8 cellular contexts compared by ENCODE assay signal in genomic region chr10:92688927-92689662, GRCh38. TPM values are rescaled to one million over a fixed set of nuclear protein-coding genes. Genes with fewer than 3 reads are reported as not detected.
DNase-seq lines count a peak whose midpoint lies in the region; ATAC-seq, FAIRE-seq and TF ChIP-seq lines count a peak whose summit lies in the region.

No MANE protein-coding gene starts in this region.

- peak overlapping the region; percentile 57 for H3K4me3 ChIP-seq in HUES48 (ENCODE audit: low read depth, low read length)
- H3K4me3 ChIP-seq in WERI-Rb-1 (ENCODE audit: low read depth, low read length): peak overlapping the region; percentile 68
- H3K4me3 ChIP-seq in fibroblast of villous mesenchyme (ENCODE audit: low read depth, low read length): peak overlapping the region; percentile 67

- H3K27me3 Mint-ChIP-seq in neural crest cell (ENCODE audit: low read depth): peaks cover 92% of the 10 kb centered on the region

- H3K4me1 ChIP-seq in HUES48 (ENCODE audit: control insufficient read depth, insufficient read depth, low read length): peaks cover 21% of the 10 kb centered on the region

- H3K36me3 Mint-ChIP-seq in neural crest cell (ENCODE audit: low read depth): peaks cover 6% of the 10 kb centered on the region

- no peaks in the 10 kb centered on the region for H3K9me3 ChIP-seq in HUES48 (ENCODE audit: control insufficient read depth, insufficient read depth, low read length)
- peaks cover 11% of the 10 kb centered on the region for H3K9me3 ChIP-seq in WERI-Rb-1 (ENCODE audit: severe bottlenecking)

- no peak for DNase-seq in AG09319 (ENCODE audit: extremely low read depth, low read depth)
- peak; percentile 65 for DNase-seq in WERI-Rb-1
- peak; percentile 35 for DNase-seq in fibroblast of villous mesenchyme (ENCODE audit: low read depth)
- DNase-seq in neural crest cell (ENCODE audit: low read depth, low spot score): peak; percentile 31
- DNase-seq in GM12892 (ENCODE audit: insufficient read length): no peak

- no peak overlapping the region for H3K9ac ChIP-seq in HUES48 (ENCODE audit: low read depth, low read length)

- no peak overlapping the region for H3K27ac ChIP-seq in HUES48 (ENCODE audit: low read depth, low read length)
- H3K27ac ChIP-seq in WERI-Rb-1: peak overlapping the region; percentile 73

- no peak for TF ChIP-seq POLR2A in GM12892 (IDR thresholded peaks at IDR 0.05; ENCODE audit: low read depth, low read length)

- H3K9me3 Mint-ChIP-seq in neural crest cell: peaks cover 2% of the 10 kb centered on the region

- peak overlapping the region; percentile 83 for H3K4me3 Mint-ChIP-seq in neural crest cell

- H3K4me1 Mint-ChIP-seq in neural crest cell: peaks cover 19% of the 10 kb centered on the region

- H3K36me3 ChIP-seq in HUES48 (ENCODE audit: control insufficient read depth, insufficient read depth, low read length) (no peaks in the 10 kb centered on the region), WERI-Rb-1 (no peaks in the 10 kb centered on the region)

- H3K27me3 ChIP-seq in HUES48 (ENCODE audit: control insufficient read depth, insufficient read depth, low read length) (peaks cover 65% of the 10 kb centered on the region), WERI-Rb-1 (ENCODE audit: insufficient read depth, low read depth, severe bottlenecking) (no peaks in the 10 kb centered on the region)

- H3K27ac Mint-ChIP-seq in neural crest cell (ENCODE audit: unreplicated experiment): no peak overlapping the region

- TF ChIP-seq CTCF in AG09319 (IDR thresholded peaks at IDR 0.05; ENCODE audit: low read depth, low read length): peak; percentile 11; the same call in 1 of the 2 replicates
- peak; percentile 18; the same call in 1 of the 2 replicates for TF ChIP-seq CTCF in WERI-Rb-1 (IDR thresholded peaks at IDR 0.05; ENCODE audit: low read depth, low read length)
- no peak for TF ChIP-seq CTCF in fibroblast of villous mesenchyme (IDR thresholded peaks at IDR 0.05; ENCODE audit: insufficient read depth, low read depth, low read length)
- TF ChIP-seq CTCF in neural crest cell (conservative IDR thresholded peaks at IDR 0.05): no peak

- no peak for FAIRE-seq in GM12892 (lab: Jason Lieb, UNC)

- ATAC-seq in GM18868 (IDR thresholded peaks at IDR 0.05; ENCODE audit: unreplicated experiment): peak; percentile 21
- ATAC-seq in GM21526 (IDR thresholded peaks at IDR 0.05; ENCODE audit: low FRiP score, unreplicated experiment): no peak

RNA-seq across cellular contexts. Expression of gene HHEX, which starts 0.7 kb away (rescaled TPM):
- total RNA-seq in fibroblast of villous mesenchyme (0.43 and 1.3 TPM in 2 replicates), neural crest cell (not detected in 2 replicates)
- polyA plus RNA-seq in GM12892 (2012; ENCODE audit: missing spikeins): 3.9 TPM

Comparison
In these comparisons a context has a peak if more than half of its experiments do, and no peak if none do; other contexts are left out.
1. DNase-seq: peak in WERI-Rb-1 (single experiment), fibroblast of villous mesenchyme (single experiment) and neural crest cell (single experiment); none in AG09319 (single experiment) and GM12892 (single experiment).
2. CTCF ChIP-seq: peak in AG09319 (single experiment) and WERI-Rb-1 (single experiment); none in fibroblast of villous mesenchyme (single experiment) and neural crest cell (single experiment).
3. Peak in every context shown above with its lines, with median percentiles within 50 percentile points of each other: H3K4me3 ChIP-seq.